In genomic region chr7:2920041-2920440, GRCh38 we compare ENCODE assay signal across 1 cellular context.
TF ChIP-seq lines count a peak whose summit lies in the region.

No MANE protein-coding gene starts in this region.

TF ChIP-seq in GM12878, 131 proteins besides CTCF, POLR2A, EP300 and RAD21:
- TF ChIP-seq BCL3 (IDR thresholded peaks at IDR 0.05; ENCODE audit: borderline replicate concordance, insufficient read depth, low read depth, low read length, poor library complexity, severe bottlenecking) = no peak
TF ChIP-seq in GM12878: peak in this region for 0.
